Comparison of ENCODE assay signal across 23 cellular contexts in the genomic region with DNA sequence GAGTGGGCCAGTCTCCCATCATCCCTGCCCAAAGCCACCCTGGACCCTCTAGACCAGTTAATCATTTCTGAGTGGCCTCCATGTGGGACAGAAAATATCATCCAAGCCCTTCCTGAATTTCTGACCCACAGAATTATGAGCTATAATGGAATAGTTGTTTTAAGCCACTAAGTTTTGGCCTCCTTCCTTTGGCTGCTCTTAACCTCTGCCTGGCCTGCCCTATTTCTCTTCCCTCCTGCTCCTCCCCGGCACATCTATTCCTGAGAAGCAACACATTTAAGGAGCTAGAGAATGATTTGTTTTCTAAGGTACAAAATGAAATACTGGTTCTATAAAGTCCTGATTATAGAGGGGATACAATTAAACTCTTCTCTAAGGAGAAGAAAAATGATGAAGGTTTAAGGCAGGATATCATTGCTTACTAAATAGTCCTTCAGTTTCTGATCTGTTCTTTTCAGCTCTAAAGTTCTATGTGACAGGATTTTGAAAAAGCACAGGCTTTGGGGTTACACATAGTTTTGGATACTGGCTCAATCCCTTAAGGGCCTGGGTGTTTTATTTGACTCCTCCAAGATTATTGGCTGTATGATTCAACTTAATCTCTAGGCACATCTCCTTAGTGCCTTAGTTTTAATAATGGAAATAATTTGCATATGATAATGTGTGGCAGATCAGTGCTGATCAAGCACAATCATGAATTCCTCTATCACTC.
DNase-seq lines count a peak whose midpoint lies in the region; ATAC-seq and TF ChIP-seq lines count a peak whose summit lies in the region.
"Had no signal": no experiment of that assay in that cellular context is flagged by ENCODE, and none has a peak within 500 bp of the region (broad histone marks: within the 10 kb centered on the region; RNA-seq: fewer than 3 reads in every experiment).

No MANE protein-coding gene starts in this region.

- no peak for DNase-seq in Right ventricle myocardium inferior (ENCODE audit: missing footprints)
- no peak for DNase-seq in right atrium auricular region (ENCODE audit: low spot score)
- DNase-seq in right cardiac atrium, result no peak
- DNase-seq in stomach, result no peak
- DNase-seq in testis, result no peak
- DNase-seq in natural killer cell treated with Interleukin-12 subunit alpha and Interleukin-12 subunit beta and Interleukin-15 and Interleukin-18, amount 100 ng/mL, for 72 hours (ENCODE audit: low spot score), result no peak
- DNase-seq in stimulated activated CD8-positive, alpha-beta memory T cell treated with anti-CD3 and anti-CD28 coated beads, Interleukin-4, amount 100 ng/mL, for 48 hours, result no peak
- no peak for DNase-seq in posterior vena cava (ENCODE audit: low spot score)
- DNase-seq: AML-193; C1 segment of cervical spinal cord; CD8-positive, alpha-beta T cell; DND-41; GM23248; H9; HFFc6; Karpas-422; NCI-H1417; NCI-H1694 treated with DMSO at 0.1 percent for 48 hours; NCI-H2081 treated with DMSO at 0.1 percent for 48 hours; NCI-H2171 treated with DMSO at 0.1 percent for 48 hours; NCI-H524 treated with DMSO at 0.1 percent for 48 hours; OCI-M1 had no signal

- no peak overlapping the region for H3K27ac Mint-ChIP-seq in natural killer cell treated with Interleukin-12 subunit alpha and Interleukin-12 subunit beta and Interleukin-15 and Interleukin-18, amount 100 ng/mL, for 72 hours
- H3K27ac Mint-ChIP-seq: CD8-positive, alpha-beta T cell; H9; HFFc6 had no signal

- intact Hi-C loops in Right ventricle myocardium inferior (cut with DNase I) (no loop called here), right cardiac atrium (cut with DNase I) (no loop called here), stomach (cut with DNase I; ENCODE audit: low total_unique reads) (no loop called here), testis (cut with DNase I; ENCODE audit: low total_unique reads) (no loop called here), posterior vena cava (cut with DNase I) (no loop called here)

- ATAC-seq in Right ventricle myocardium inferior (peak; percentile 73), right cardiac atrium (peak; percentile 45 to 66)
- no peak for ATAC-seq in natural killer cell treated with Interleukin-12 subunit alpha and Interleukin-12 subunit beta and Interleukin-15 and Interleukin-18, amount 100 ng/mL, for 72 hours
- ATAC-seq: CD8-positive, alpha-beta T cell had no signal

- H3K9me3 ChIP-seq in right atrium auricular region, result peaks cover 0 to 6% of the 10 kb centered on the region in 2 donors
- H3K9me3 ChIP-seq in right cardiac atrium (ENCODE audit: control insufficient read depth, low read length), result no peaks in the 10 kb centered on the region
- H3K9me3 ChIP-seq in stomach, result no peaks in the 10 kb centered on the region
- no peaks in the 10 kb centered on the region for H3K9me3 ChIP-seq in testis

- no peaks in the 10 kb centered on the region for H3K36me3 Mint-ChIP-seq in natural killer cell treated with Interleukin-12 subunit alpha and Interleukin-12 subunit beta and Interleukin-15 and Interleukin-18, amount 100 ng/mL, for 72 hours
- H3K36me3 Mint-ChIP-seq: CD8-positive, alpha-beta T cell had no signal

- no peak for TF ChIP-seq POLR2A in stomach (IDR thresholded peaks at IDR 0.05)
- TF ChIP-seq POLR2A in testis (IDR thresholded peaks at IDR 0.05), result no peak

- no peaks in the 10 kb centered on the region for H3K27me3 ChIP-seq in right atrium auricular region
- H3K27me3 ChIP-seq in right cardiac atrium (ENCODE audit: control insufficient read depth, insufficient read depth), result no peaks in the 10 kb centered on the region
- no peaks in the 10 kb centered on the region for H3K27me3 ChIP-seq in stomach
- no peaks in the 10 kb centered on the region for H3K27me3 ChIP-seq in testis

- peaks cover 11% of the 10 kb centered on the region for H3K9me3 Mint-ChIP-seq in natural killer cell treated with Interleukin-12 subunit alpha and Interleukin-12 subunit beta and Interleukin-15 and Interleukin-18, amount 100 ng/mL, for 72 hours
- H3K9me3 Mint-ChIP-seq: HFFc6 had no signal

- H3K27ac ChIP-seq in right atrium auricular region, result peak overlapping the region in 1 of 2 donors; percentile 25
- H3K27ac ChIP-seq in right cardiac atrium (ENCODE audit: low read length), result no peak overlapping the region
- H3K27ac ChIP-seq in stomach, result peak overlapping the region in 3 of 5 donors; percentile 33 to 67 (median 39)
- H3K27ac ChIP-seq in testis, result peak overlapping the region in 1 of 2 donors; percentile 19
- H3K27ac ChIP-seq: 22Rv1, GM23248 had no signal

- H3K4me1 Mint-ChIP-seq in natural killer cell treated with Interleukin-12 subunit alpha and Interleukin-12 subunit beta and Interleukin-15 and Interleukin-18, amount 100 ng/mL, for 72 hours (ENCODE audit: low read depth in 2 of 2), result no peaks in the 10 kb centered on the region

- TF ChIP-seq CTCF in right atrium auricular region (IDR thresholded peaks at IDR 0.05) (no peak), stomach (IDR thresholded peaks at IDR 0.05) (no peak), testis (IDR thresholded peaks at IDR 0.05) (no peak)

- TF ChIP-seq EP300 in stomach (IDR thresholded peaks at IDR 0.05), result no peak

- H3K36me3 ChIP-seq in right atrium auricular region, result no peaks in the 10 kb centered on the region
- H3K36me3 ChIP-seq in stomach, result no peaks in the 10 kb centered on the region
- no peaks in the 10 kb centered on the region for H3K36me3 ChIP-seq in testis (ENCODE audit: low read depth, missing control alignments)

- H3K27me3 Mint-ChIP-seq in natural killer cell treated with Interleukin-12 subunit alpha and Interleukin-12 subunit beta and Interleukin-15 and Interleukin-18, amount 100 ng/mL, for 72 hours, result no peaks in the 10 kb centered on the region

- no peak overlapping the region for H3K4me3 Mint-ChIP-seq in natural killer cell treated with Interleukin-12 subunit alpha and Interleukin-12 subunit beta and Interleukin-15 and Interleukin-18, amount 100 ng/mL, for 72 hours
- H3K4me3 Mint-ChIP-seq: CD8-positive, alpha-beta T cell; H9; HFFc6 had no signal

- H3K4me1 ChIP-seq in right atrium auricular region (no peaks in the 10 kb centered on the region), right cardiac atrium (ENCODE audit: control insufficient read depth, insufficient read depth, low read length) (no peaks in the 10 kb centered on the region), stomach (peaks cover 0 to 13% (median 0%) of the 10 kb centered on the region in 4 donors), testis (no peaks in the 10 kb centered on the region)

- no peak overlapping the region for H3K4me3 ChIP-seq in right atrium auricular region
- H3K4me3 ChIP-seq in right cardiac atrium (ENCODE audit: low read length), result no peak overlapping the region
- no peak overlapping the region for H3K4me3 ChIP-seq in stomach
- no peak overlapping the region for H3K4me3 ChIP-seq in testis
- H3K4me3 ChIP-seq: GM23248 had no signal

- 49% methylated on average over 1 of the region's 1 CpG for WGBS in right cardiac atrium
- 69 to 90% (median 76%) methylated on average over 1 of the region's 1 CpG for WGBS in stomach, 5 donors
- 47 to 57% methylated on average over 1 of the region's 1 CpG for WGBS in testis, 2 donors

Comparison
In these comparisons a context has a peak if more than half of its experiments do, and no peak if none do; other contexts are left out.
1. ATAC-seq: peak in Right ventricle myocardium inferior (single experiment) and right cardiac atrium (2 of 2); none in natural killer cell treated with Interleukin-12 subunit alpha and Interleukin-12 subunit beta and Interleukin-15 and Interleukin-18, amount 100 ng/mL, for 72 hours (0 of 2).